8 cellular contexts compared by ENCODE assay signal in genomic region chr4:86972997-86973396, GRCh38. TPM values are rescaled to one million over a fixed set of nuclear protein-coding genes. Genes with fewer than 3 reads are reported as not detected.
DNase-seq lines count a peak whose midpoint lies in the region; ATAC-seq and TF ChIP-seq lines count a peak whose summit lies in the region.

No MANE protein-coding gene starts in this region.

- peak overlapping the region; percentile 32 for H3K27ac Mint-ChIP-seq in T-helper 2 cell treated with Interferon-gamma antibody and Interleukin-4, amounts not matched to agents 5 μg/mL and 100 μg/mL, for 36 hours
- peak overlapping the region; percentile 6 for H3K27ac Mint-ChIP-seq in type B pancreatic cell

- no peaks in the 10 kb centered on the region for H3K27me3 Mint-ChIP-seq in T-helper 2 cell treated with Interferon-gamma antibody and Interleukin-4, amounts not matched to agents 5 μg/mL and 100 μg/mL, for 36 hours (ENCODE audit: low read depth)
- H3K27me3 Mint-ChIP-seq in type B pancreatic cell = no peaks in the 10 kb centered on the region

- no peaks in the 10 kb centered on the region for H3K9me3 ChIP-seq in right cardiac atrium (ENCODE audit: control insufficient read depth, low read length)

- H3K4me3 ChIP-seq in right cardiac atrium (ENCODE audit: low read length) = no peak overlapping the region

- intact Hi-C loops in right cardiac atrium (cut with DNase I) = no loop called here

- in situ Hi-C loops in G401 (cut with HindIII; ENCODE audit: low sequenced_read_pairs) = no loop called here

- 63% methylated on average over 3 of the region's 3 CpGs for WGBS in right cardiac atrium

- TF ChIP-seq CTCF in type B pancreatic cell (conservative IDR thresholded peaks at IDR 0.05) = no peak

- H3K4me3 Mint-ChIP-seq in T-helper 2 cell treated with Interferon-gamma antibody and Interleukin-4, amounts not matched to agents 5 μg/mL and 100 μg/mL, for 36 hours = no peak overlapping the region
- H3K4me3 Mint-ChIP-seq in type B pancreatic cell = peak overlapping the region; percentile 7

- peaks cover 8% of the 10 kb centered on the region for H3K4me1 ChIP-seq in right cardiac atrium (ENCODE audit: control insufficient read depth, insufficient read depth, low read length)

- H3K4me1 Mint-ChIP-seq in T-helper 2 cell treated with Interferon-gamma antibody and Interleukin-4, amounts not matched to agents 5 μg/mL and 100 μg/mL, for 36 hours (ENCODE audit: low read depth) = peaks cover 44% of the 10 kb centered on the region
- peaks cover 38% of the 10 kb centered on the region for H3K4me1 Mint-ChIP-seq in type B pancreatic cell (ENCODE audit: unreplicated experiment)

- H3K27ac ChIP-seq in right cardiac atrium (ENCODE audit: low read length) = no peak overlapping the region

- H3K27me3 ChIP-seq in right cardiac atrium (ENCODE audit: control insufficient read depth, insufficient read depth) = no peaks in the 10 kb centered on the region

- H3K36me3 Mint-ChIP-seq in T-helper 2 cell treated with Interferon-gamma antibody and Interleukin-4, amounts not matched to agents 5 μg/mL and 100 μg/mL, for 36 hours (ENCODE audit: low read depth) = peaks cover 10% of the 10 kb centered on the region
- H3K36me3 Mint-ChIP-seq in type B pancreatic cell = peaks cover 3% of the 10 kb centered on the region

- peak; percentile 58 to 88 for ATAC-seq in right cardiac atrium

- no peaks in the 10 kb centered on the region for H3K9me3 Mint-ChIP-seq in T-helper 2 cell treated with Interferon-gamma antibody and Interleukin-4, amounts not matched to agents 5 μg/mL and 100 μg/mL, for 36 hours
- H3K9me3 Mint-ChIP-seq in type B pancreatic cell = no peaks in the 10 kb centered on the region

- no peak for DNase-seq in T-helper 2 cell treated with Interferon-gamma antibody and Interleukin-4, amounts not matched to agents 5 μg/mL and 100 μg/mL, for 36 hours (ENCODE audit: low spot score)
- DNase-seq in T-helper 2 cell = no peak
- peak; percentile 79 for DNase-seq in SIG-M5 treated with dmso at 0.1 percent for 504 hours (lab: John Stamatoyannopoulos, UW; ENCODE audit: unreplicated experiment)
- DNase-seq in right cardiac atrium = peak in 1 of 3 donors; percentile 45
- no peak for DNase-seq in type B pancreatic cell (ENCODE audit: extremely low spot score, unreplicated experiment)
- no peak for DNase-seq in dedifferentiated amniotic fluid mesenchymal stem cell (ENCODE audit: extremely low spot score)
- no peak for DNase-seq in RPMI8226
- DNase-seq in G401 (ENCODE audit: low spot score) = no peak

RNA-seq across cellular contexts. Expression of gene AFF1, which starts 38.2 kb away (rescaled TPM):
- total RNA-seq in right cardiac atrium (10 to 100 TPM; 76.6 to 86.6 (median 84.1) TPM), type B pancreatic cell (ENCODE audit: low replicate concordance) (39.7 and 55.8 TPM in 2 replicates)
- polyA plus RNA-seq in right cardiac atrium = 63.4 TPM
- 0.61 and 0.68 TPM in 2 replicates for total RNA-seq in G401 (2014; rRNA removed; shearing (Covaris generic))

Comparison
In these comparisons a context has a peak if more than half of its experiments do, and no peak if none do; other contexts are left out.
1. RNA of gene AFF1, which starts 38.2 kb away (total RNA-seq): 76.6 to 86.6 TPM in right cardiac atrium and 39.7 to 55.8 TPM in type B pancreatic cell; 0.61 to 0.68 TPM in G401; every median in the first group is over 10 times any median in the second.